1 cellular context compared by ENCODE assay signal in the genomic region with DNA sequence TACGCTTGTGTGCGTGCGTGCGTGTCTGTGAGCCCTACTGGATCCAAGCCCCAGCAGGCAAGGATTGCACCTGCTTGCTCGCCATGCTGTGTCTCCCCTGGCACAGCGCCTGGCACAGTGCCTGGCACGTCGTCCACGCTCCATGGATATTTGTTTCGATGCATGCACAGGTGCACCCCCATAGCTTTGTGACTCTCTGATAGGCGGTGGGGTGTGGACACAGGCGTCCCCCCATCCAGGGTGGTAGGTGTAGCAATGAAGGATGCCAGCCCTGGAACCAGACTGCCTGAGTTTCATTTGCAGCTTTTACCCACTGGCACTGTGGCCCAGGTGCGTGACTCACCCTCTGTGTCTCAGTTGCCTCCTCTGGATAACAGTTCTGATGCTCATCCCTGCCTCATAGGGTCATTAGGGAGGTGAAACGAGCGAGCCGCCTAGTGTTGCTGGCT.
TF ChIP-seq lines count a peak whose summit lies in the region.

No MANE protein-coding gene starts in this region.

TF ChIP-seq in H1, 55 proteins besides CTCF, POLR2A, EP300 and RAD21:
- TF ChIP-seq JUND (IDR thresholded peaks at IDR 0.05; ENCODE audit: low read length), result no peak
- no peak for TF ChIP-seq RNF2 (IDR thresholded peaks at IDR 0.05; ENCODE audit: borderline replicate concordance, low read depth, low read length, missing control alignments, poor library complexity, severe bottlenecking)
- TF ChIP-seq TCF12 (IDR thresholded peaks at IDR 0.05; ENCODE audit: low read depth, low read length), result no peak
- no peak for TF ChIP-seq RBBP5 (IDR thresholded peaks at IDR 0.05; ENCODE audit: borderline replicate concordance, low read depth, low read length)
- TF ChIP-seq SRF (IDR thresholded peaks at IDR 0.05; ENCODE audit: low read depth, low read length), result no peak
- no peak for TF ChIP-seq RXRA (IDR thresholded peaks at IDR 0.05; ENCODE audit: insufficient read depth, low read depth, low read length)
- no peak for TF ChIP-seq YY1 (IDR thresholded peaks at IDR 0.05; ENCODE audit: low read depth, low read length)
- TF ChIP-seq KDM5A (IDR thresholded peaks at IDR 0.05; ENCODE audit: low read length), result no peak
- TF ChIP-seq, protein P1, sequence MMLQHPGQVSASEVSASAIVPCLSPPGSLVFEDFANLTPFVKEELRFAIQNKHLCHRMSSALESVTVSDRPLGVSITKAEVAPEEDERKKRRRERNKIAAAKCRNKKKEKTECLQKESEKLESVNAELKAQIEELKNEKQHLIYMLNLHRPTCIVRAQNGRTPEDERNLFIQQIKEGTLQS (IDR thresholded peaks at IDR 0.05; ENCODE audit: insufficient read depth, low read depth, low read length), result no peak
- TF ChIP-seq RFX5 (IDR thresholded peaks at IDR 0.05; ENCODE audit: borderline replicate concordance, low read depth, low read length), result no peak
- no peak for TF ChIP-seq SP4 (IDR thresholded peaks at IDR 0.05; ENCODE audit: low read length)
- TF ChIP-seq, protein P2, sequence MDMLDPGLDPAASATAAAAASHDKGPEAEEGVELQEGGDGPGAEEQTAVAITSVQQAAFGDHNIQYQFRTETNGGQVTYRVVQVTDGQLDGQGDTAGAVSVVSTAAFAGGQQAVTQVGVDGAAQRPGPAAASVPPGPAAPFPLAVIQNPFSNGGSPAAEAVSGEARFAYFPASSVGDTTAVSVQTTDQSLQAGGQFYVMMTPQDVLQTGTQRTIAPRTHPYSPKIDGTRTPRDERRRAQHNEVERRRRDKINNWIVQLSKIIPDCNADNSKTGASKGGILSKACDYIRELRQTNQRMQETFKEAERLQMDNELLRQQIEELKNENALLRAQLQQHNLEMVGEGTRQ (IDR thresholded peaks at IDR 0.05; ENCODE audit: low read length), result no peak
- no peak for TF ChIP-seq SUZ12 (IDR thresholded peaks at IDR 0.05; ENCODE audit: low read length)
